28 cellular contexts compared by ENCODE assay signal in genomic region chr3:3476669-3477068, GRCh38.
"Had no signal": no experiment of that assay in that cellular context is flagged by ENCODE, and none has a peak within 500 bp of the region (broad histone marks: within the 10 kb centered on the region; RNA-seq: fewer than 3 reads in every experiment).

No MANE protein-coding gene starts in this region.

- H3K4me3 ChIP-seq: neural progenitor cell, ovary, psoas muscle, skin epidermis, smooth muscle cell, spleen, suprapubic skin, testis, tibial artery, transverse colon, upper lobe of right lung, uterus had no signal

- H2AFZ ChIP-seq: neural progenitor cell, parathyroid adenoma had no signal

- H3K36me3 ChIP-seq: neural progenitor cell, ovary, spleen, suprapubic skin, tibial artery, transverse colon, upper lobe of right lung, uterus had no signal

- H3K9me3 ChIP-seq: ovary, psoas muscle, spleen, suprapubic skin, testis, tibial artery, transverse colon, upper lobe of right lung, uterus had no signal

- ATAC-seq: natural killer cell; psoas muscle; right cardiac atrium; sciatic nerve; stimulated activated memory B cell treated with anti-CD40 and anti-IgM and Interleukin-4, amounts not matched to agents 10 μg/mL and 1 μg/mL and 100 μg/mL, for 72 hours; stimulated activated naive CD8-positive, alpha-beta T cell treated with anti-CD3 and anti-CD28 coated beads, Interleukin-15, amount 100 ng/mL, for 72 hours; stimulated activated naive CD8-positive, alpha-beta T cell treated with anti-CD3 and anti-CD28 coated beads, Interleukin-15, Interleukin-2, amounts not matched to agents 100 U/mL and 50 U/mL, for 24 hours; upper lobe of right lung had no signal

- H3K4me1 ChIP-seq: neural progenitor cell, parathyroid adenoma, psoas muscle, spleen, suprapubic skin, testis, tibial artery, transverse colon, upper lobe of right lung, uterus had no signal

- DNase-seq: natural killer cell; occipital lobe; ovary; posterior cingulate gyrus; psoas muscle; right cardiac atrium; spleen; stimulated activated CD4-positive, alpha-beta T cell treated with anti-CD3 and anti-CD28 coated beads, Interleukin-12 subunit alpha, Interleukin-12 subunit beta, amount 100 ng/mL, for 4 hours; stimulated activated CD4-positive, alpha-beta T cell treated with anti-CD3 and anti-CD28 coated beads, Interleukin-1b, Interleukin-23, amount 100 ng/mL, for 48 hours; stimulated activated CD4-positive, alpha-beta T cell treated with anti-CD3 and anti-CD28 coated beads, Interleukin-4, amount 100 ng/mL, for 1 hour; stimulated activated CD4-positive, alpha-beta T cell treated with anti-CD3 and anti-CD28 coated beads, Interleukin-4, amount 100 ng/mL, for 4 hours; stimulated activated CD8-positive, alpha-beta memory T cell treated with anti-CD3 and anti-CD28 coated beads, Interleukin-4, amount 100 ng/mL, for 48 hours; stimulated activated naive CD4-positive, alpha-beta T cell; stimulated activated naive CD8-positive, alpha-beta T cell treated with anti-CD3 and anti-CD28 coated beads, Interleukin-15, amount 100 ng/mL, for 72 hours; stimulated activated naive CD8-positive, alpha-beta T cell treated with anti-CD3 and anti-CD28 coated beads, Interleukin-15, Interleukin-2, amounts not matched to agents 100 U/mL and 50 U/mL, for 24 hours; substantia nigra; testis; tibial artery; transverse colon; upper lobe of right lung; uterus had no signal

- H3K9ac ChIP-seq: neural progenitor cell, parathyroid adenoma had no signal

- H3K27ac ChIP-seq: neural progenitor cell, ovary, parathyroid adenoma, psoas muscle, skin epidermis, spleen, suprapubic skin, testis, tibial artery, transverse colon, upper lobe of right lung, uterus had no signal

- H3K4me2 ChIP-seq: neural progenitor cell, smooth muscle cell had no signal

- H3K27me3 ChIP-seq: ovary, spleen, suprapubic skin, testis, tibial artery, transverse colon, upper lobe of right lung, uterus had no signal

- H3K79me2 ChIP-seq: parathyroid adenoma had no signal
